In genomic region chr2:174325373-174325772, GRCh38 we compare ENCODE assay signal across 15 cellular contexts. TPM values are rescaled to one million over a fixed set of nuclear protein-coding genes. Genes with fewer than 3 reads are reported as not detected.
A peak's percentile ranks its signal among the peaks of the same experiment; 100 is the strongest.
DNase-seq lines count a peak whose midpoint lies in the region; ATAC-seq and TF ChIP-seq lines count a peak whose summit lies in the region.
"Had no signal": no experiment of that assay in that cellular context is flagged by ENCODE, and none has a peak within 500 bp of the region (broad histone marks: within the 10 kb centered on the region; RNA-seq: fewer than 3 reads in every experiment).

No MANE protein-coding gene starts in this region.

- TF ChIP-seq CTCF in cardiac muscle cell (IDR thresholded peaks at IDR 0.05; ENCODE audit: low read depth, low read length): no peak
- no peak for TF ChIP-seq CTCF in uterus (IDR thresholded peaks at IDR 0.05)

- ATAC-seq in activated T-helper 17 cell treated with anti-CD3 and anti-CD28 coated beads, Interleukin-2, amount 50 U/mL, for 72 hours (replicated peaks): no peak

- no peak for DNase-seq in cardiac muscle cell (ENCODE audit: low read depth in 1 of 2, low spot score in 1 of 2)
- no peak for DNase-seq in cardiac septum (ENCODE audit: low spot score)
- DNase-seq in islet precursor cell: peak; percentile 63
- no peak for DNase-seq in OCI-M2 (lab: John Stamatoyannopoulos, UW; ENCODE audit: unreplicated experiment)
- DNase-seq in uterus: no peak
- DNase-seq in activated CD8-positive, alpha-beta memory T cell treated with anti-CD3 and anti-CD28 coated beads, Interleukin-2, amount 50 U/mL, for 4 hours: no peak
- DNase-seq in NCI-H524 treated with DMSO at 0.1 percent for 48 hours (lab: John Stamatoyannopoulos, UW): no peak
- DNase-seq: activated CD4-positive, alpha-beta T cell treated with anti-CD3 and anti-CD28 coated beads for 1 hour; GDM1; NCI-H526; transverse colon had no signal

- no peaks in the 10 kb centered on the region for H3K9me3 Mint-ChIP-seq in activated T-helper 17 cell treated with anti-CD3 and anti-CD28 coated beads, Interleukin-2, amount 50 U/mL, for 72 hours

- H3K27ac ChIP-seq in cardiac muscle cell (no peak overlapping the region), uterus (no peak overlapping the region)
- H3K27ac ChIP-seq: transverse colon had no signal

- peak overlapping the region; percentile 70 for H3K4me3 Mint-ChIP-seq in activated T-helper 17 cell treated with anti-CD3 and anti-CD28 coated beads, Interleukin-2, amount 50 U/mL, for 72 hours

- TF ChIP-seq POLR2A in uterus (IDR thresholded peaks at IDR 0.05): no peak

- peaks cover 10% of the 10 kb centered on the region for H3K4me1 Mint-ChIP-seq in activated T-helper 17 cell treated with anti-CD3 and anti-CD28 coated beads, Interleukin-2, amount 50 U/mL, for 72 hours

- H3K9me3 ChIP-seq in cardiac muscle cell (ENCODE audit: low read depth) (no peaks in the 10 kb centered on the region), uterus (no peaks in the 10 kb centered on the region)
- H3K9me3 ChIP-seq: transverse colon had no signal

- no peaks in the 10 kb centered on the region for H3K4me1 ChIP-seq in cardiac muscle cell (ENCODE audit: low read depth)
- peaks cover 0 to 12% of the 10 kb centered on the region in 2 donors for H3K4me1 ChIP-seq in uterus

- H3K27ac Mint-ChIP-seq in activated T-helper 17 cell treated with anti-CD3 and anti-CD28 coated beads, Interleukin-2, amount 50 U/mL, for 72 hours: no peak overlapping the region

- peak overlapping the region; percentile 33 for H3K4me3 ChIP-seq in cardiac muscle cell
- H3K4me3 ChIP-seq in uterus: no peak overlapping the region

- peaks cover 86% of the 10 kb centered on the region for H3K27me3 ChIP-seq in cardiac muscle cell
- peaks cover 25 to 40% of the 10 kb centered on the region in 2 donors for H3K27me3 ChIP-seq in uterus

- intact Hi-C loops in cardiac septum (cut with DNase I) (loop anchor here (5.0 kb wide), 1 partner anchor 168 kb away; no protein-coding TSS in a partner anchor), uterus (cut with DNase I; ENCODE audit: low total_unique reads) (no loop called here)

- H3K36me3 Mint-ChIP-seq in activated T-helper 17 cell treated with anti-CD3 and anti-CD28 coated beads, Interleukin-2, amount 50 U/mL, for 72 hours (ENCODE audit: low read depth): peaks cover 11% of the 10 kb centered on the region

- H3K36me3 ChIP-seq in cardiac muscle cell: no peaks in the 10 kb centered on the region
- no peaks in the 10 kb centered on the region for H3K36me3 ChIP-seq in uterus
- H3K36me3 ChIP-seq: transverse colon had no signal

- H3K27me3 Mint-ChIP-seq in activated T-helper 17 cell treated with anti-CD3 and anti-CD28 coated beads, Interleukin-2, amount 50 U/mL, for 72 hours: peaks cover 78% of the 10 kb centered on the region

RNA-seq across cellular contexts. Expression of gene SP9, which starts 9.4 kb away (rescaled TPM):
- total RNA-seq in cardiac muscle cell (not detected in 2 replicates), cardiac septum (not detected), uterus (not detected)
- not detected in 2 replicates for polyA plus RNA-seq in cardiac muscle cell
- total RNA-seq in activated T-helper 17 cell treated with anti-CD3 and anti-CD28 coated beads, Interleukin-2, amount 50 U/mL, for 72 hours: not detected
- total RNA-seq: glomerular endothelial cell, lung microvascular endothelial cell, transverse colon had no signal
- polyA plus RNA-seq: adipose tissue had no signal
